In genomic region chr2:211877061-211877460, GRCh38 we compare ENCODE assay signal across 21 cellular contexts.
DNase-seq lines count a peak whose midpoint lies in the region; ATAC-seq and TF ChIP-seq lines count a peak whose summit lies in the region.
"Had no signal": no experiment of that assay in that cellular context is flagged by ENCODE, and none has a peak within 500 bp of the region (broad histone marks: within the 10 kb centered on the region; RNA-seq: fewer than 3 reads in every experiment).

No MANE protein-coding gene starts in this region.

- H3K79me1 ChIP-seq in mesenchymal stem cell (replicated peaks; ENCODE audit: low read length, poor library complexity, severe bottlenecking), result no peaks in the 10 kb centered on the region

- H3K9ac ChIP-seq in mesenchymal stem cell (ENCODE audit: low read length), result no peak overlapping the region
- H3K9ac ChIP-seq: BLaER1 had no signal

- ATAC-seq in HG03108 (IDR thresholded peaks at IDR 0.05; ENCODE audit: unreplicated experiment), result no peak
- ATAC-seq: Panc1 had no signal

- no peak for TF ChIP-seq POLR2A in transverse colon (IDR thresholded peaks at IDR 0.05)

- H3K4me1 ChIP-seq in mesenchymal stem cell (ENCODE audit: control insufficient read depth, insufficient read depth, low read depth, low read length) (no peaks in the 10 kb centered on the region), transverse colon (no peaks in the 10 kb centered on the region)
- H3K4me1 ChIP-seq: BLaER1 had no signal

- no peak overlapping the region for H3K4me2 ChIP-seq in mesenchymal stem cell (ENCODE audit: low read length, poor library complexity, severe bottlenecking)
- H3K4me2 ChIP-seq: BLaER1 had no signal

- CTCF ChIA-PET in activated CD4-positive, alpha-beta memory T cell treated with anti-CD3 and anti-CD28 coated beads, Interleukin-2, amount 10 ng/mL, durations not matched to agents 7 days and 5 days (lab: Charles Lee), result no interaction called here

- H3K27ac ChIP-seq in brain microvascular endothelial cell, result no peak overlapping the region
- no peak overlapping the region for H3K27ac ChIP-seq in mesenchymal stem cell (ENCODE audit: low read length, poor library complexity, severe bottlenecking)
- H3K27ac ChIP-seq in transverse colon, result no peak overlapping the region
- H3K27ac ChIP-seq: BLaER1, HL-60 had no signal

- H2BK120ac ChIP-seq in mesenchymal stem cell (ENCODE audit: low read depth, low read length), result no peak overlapping the region

- POLR2A ChIA-PET in activated CD4-positive, alpha-beta memory T cell treated with anti-CD3 and anti-CD28 coated beads, Interleukin-2, amount 10 ng/mL, durations not matched to agents 7 days and 5 days (lab: Charles Lee), result no interaction called here

- no peaks in the 10 kb centered on the region for H3K27me3 Mint-ChIP-seq in activated CD4-positive, alpha-beta memory T cell treated with anti-CD3 and anti-CD28 coated beads, Interleukin-2, amount 10 ng/mL, durations not matched to agents 7 days and 5 days
- H3K27me3 Mint-ChIP-seq: CD4-positive, CD25-positive, alpha-beta regulatory T cell had no signal

- no peak overlapping the region for H2BK5ac ChIP-seq in mesenchymal stem cell (ENCODE audit: low read depth, low read length, poor library complexity, severe bottlenecking)

- H3K9me3 Mint-ChIP-seq in activated CD4-positive, alpha-beta memory T cell treated with anti-CD3 and anti-CD28 coated beads, Interleukin-2, amount 10 ng/mL, durations not matched to agents 7 days and 5 days, result peaks cover 7% of the 10 kb centered on the region

- no peaks in the 10 kb centered on the region for H3K27me3 ChIP-seq in brain microvascular endothelial cell (replicated peaks)
- no peaks in the 10 kb centered on the region for H3K27me3 ChIP-seq in mesenchymal stem cell (ENCODE audit: control insufficient read depth in 1 of 2, insufficient read depth in 1 of 2, low read length in 2 of 2)
- no peaks in the 10 kb centered on the region for H3K27me3 ChIP-seq in transverse colon
- H3K27me3 ChIP-seq: BLaER1 had no signal

- no peak overlapping the region for H3K18ac ChIP-seq in mesenchymal stem cell (ENCODE audit: low read depth in 1 of 2, low read length in 2 of 2)

- H3K36me3 Mint-ChIP-seq in activated CD4-positive, alpha-beta memory T cell treated with anti-CD3 and anti-CD28 coated beads, Interleukin-2, amount 10 ng/mL, durations not matched to agents 7 days and 5 days (ENCODE audit: low read depth), result no peaks in the 10 kb centered on the region
- H3K36me3 Mint-ChIP-seq: CD4-positive, CD25-positive, alpha-beta regulatory T cell had no signal

- no peak overlapping the region for H3K4me3 ChIP-seq in brain microvascular endothelial cell (ENCODE audit: low read depth, low read length)
- no peak overlapping the region for H3K4me3 ChIP-seq in mesenchymal stem cell (ENCODE audit: insufficient read depth in 1 of 2, low read depth in 1 of 2, low read length in 2 of 2)
- no peak overlapping the region for H3K4me3 ChIP-seq in transverse colon
- H3K4me3 ChIP-seq: BLaER1 had no signal

- no peak overlapping the region for H2BK12ac ChIP-seq in mesenchymal stem cell (ENCODE audit: low read length in 2 of 2)

- H3K36me3 ChIP-seq in brain microvascular endothelial cell (replicated peaks) (no peaks in the 10 kb centered on the region), mesenchymal stem cell (ENCODE audit: control insufficient read depth in 1 of 2, insufficient read depth in 2 of 2, low read depth in 1 of 2, low read length in 2 of 2) (no peaks in the 10 kb centered on the region), transverse colon (no peaks in the 10 kb centered on the region)
- H3K36me3 ChIP-seq: BLaER1 had no signal

- no peak overlapping the region for H4K8ac ChIP-seq in mesenchymal stem cell (ENCODE audit: low read length)

- TF ChIP-seq EP300 in transverse colon (IDR thresholded peaks at IDR 0.05; ENCODE audit: low read depth), result no peak

- no peaks in the 10 kb centered on the region for H3K9me3 ChIP-seq in mesenchymal stem cell (ENCODE audit: control insufficient read depth, low read length)
- H3K9me3 ChIP-seq in transverse colon, result no peaks in the 10 kb centered on the region
- H3K9me3 ChIP-seq: BLaER1 had no signal

- H4K91ac ChIP-seq in mesenchymal stem cell (ENCODE audit: low read length), result no peak overlapping the region

- H3K23ac ChIP-seq in mesenchymal stem cell (ENCODE audit: low read length in 2 of 2), result no peak overlapping the region

- DNase-seq in ELR (ENCODE audit: low read depth), result peak; percentile 79
- peak; percentile 4 for DNase-seq in M059J (ENCODE audit: low read depth)
- DNase-seq in brain microvascular endothelial cell, result peak; percentile 67
- DNase-seq in mesenchymal stem cell, result peak; percentile 12
- no peak for DNase-seq in transverse colon
- no peak for DNase-seq in activated CD4-positive, alpha-beta memory T cell treated with anti-CD3 and anti-CD28 coated beads, Interleukin-2, amount 10 ng/mL, durations not matched to agents 7 days and 5 days
- no peak for DNase-seq in AML-193 (lab: John Stamatoyannopoulos, UW)
- DNase-seq: CD4-positive, CD25-positive, alpha-beta regulatory T cell; Karpas-422; MV-4-11; NCI-H1105; NCI-H1436 treated with DMSO at 0.1 percent for 48 hours; NCI-H187 treated with DMSO at 0.1 percent for 48 hours; NCI-H524 treated with DMSO at 0.1 percent for 48 hours; NCI-H82; NK-92 treated with Interleukin-12 subunit alpha and Interleukin-12 subunit beta, amount 100 ng/mL, for 24 hours; SHP77 treated with DMSO at 0.1 percent for 48 hours had no signal

- no peak overlapping the region for H3K14ac ChIP-seq in mesenchymal stem cell (ENCODE audit: low read length in 2 of 2)

- no peak overlapping the region for H3K4ac ChIP-seq in mesenchymal stem cell (ENCODE audit: low read depth in 1 of 2, low read length in 2 of 2)

- H2AK5ac ChIP-seq in mesenchymal stem cell (ENCODE audit: low read length, severe bottlenecking), result no peak overlapping the region

- WGBS in mesenchymal stem cell, result 79% methylated on average over 4 of the region's 4 CpGs
- WGBS in transverse colon (ENCODE audit: low coverage in 1 of 2), 2 donors, result 75 to 76% methylated on average over 4 of the region's 4 CpGs

- no peak overlapping the region for H2BK15ac ChIP-seq in mesenchymal stem cell (ENCODE audit: low read depth, poor library complexity, severe bottlenecking)

- H3K4me3 Mint-ChIP-seq in activated CD4-positive, alpha-beta memory T cell treated with anti-CD3 and anti-CD28 coated beads, Interleukin-2, amount 10 ng/mL, durations not matched to agents 7 days and 5 days, result no peak overlapping the region
- H3K4me3 Mint-ChIP-seq: CD4-positive, CD25-positive, alpha-beta regulatory T cell had no signal

- in situ Hi-C loops in brain microvascular endothelial cell (cut with HindIII; ENCODE audit: low pct_ligation_motif_present, low sequenced_read_pairs), result no loop called here
- in situ Hi-C loops in transverse colon (cut with MboI; ENCODE audit: low pct_ligation_motif_present in 1 of 4, low pct_unique_long_range_greater_than_20kb in 1 of 4, low sequenced_read_pairs in 3 of 4), result no loop called here

- no peak overlapping the region for H2AFZ ChIP-seq in mesenchymal stem cell (ENCODE audit: low read depth, low read length)

- H3K27ac Mint-ChIP-seq in activated CD4-positive, alpha-beta memory T cell treated with anti-CD3 and anti-CD28 coated beads, Interleukin-2, amount 10 ng/mL, durations not matched to agents 7 days and 5 days, result no peak overlapping the region
- H3K27ac Mint-ChIP-seq: CD4-positive, CD25-positive, alpha-beta regulatory T cell had no signal

- H3K4me1 Mint-ChIP-seq in activated CD4-positive, alpha-beta memory T cell treated with anti-CD3 and anti-CD28 coated beads, Interleukin-2, amount 10 ng/mL, durations not matched to agents 7 days and 5 days, result no peaks in the 10 kb centered on the region
- H3K4me1 Mint-ChIP-seq: CD4-positive, CD25-positive, alpha-beta regulatory T cell had no signal

- TF ChIP-seq CTCF in brain microvascular endothelial cell (IDR thresholded peaks at IDR 0.05; ENCODE audit: low read depth, low read length, missing control alignments) (no peak), transverse colon (IDR thresholded peaks at IDR 0.05) (no peak)

- intact Hi-C loops in transverse colon (cut with DNase I; ENCODE audit: low total_unique reads), result no loop called here

Comparison
In these comparisons a context has a peak if more than half of its experiments do, and no peak if none do; other contexts are left out.
1. DNase-seq: peak in ELR (single experiment), M059J (single experiment), brain microvascular endothelial cell (single experiment) and mesenchymal stem cell (single experiment); none in transverse colon (single experiment), activated CD4-positive, alpha-beta memory T cell treated with anti-CD3 and anti-CD28 coated beads, Interleukin-2, amount 10 ng/mL, durations not matched to agents 7 days and 5 days (single experiment) and AML-193 (0 of 2).